1 cellular context compared by ENCODE assay signal in the genomic region with DNA sequence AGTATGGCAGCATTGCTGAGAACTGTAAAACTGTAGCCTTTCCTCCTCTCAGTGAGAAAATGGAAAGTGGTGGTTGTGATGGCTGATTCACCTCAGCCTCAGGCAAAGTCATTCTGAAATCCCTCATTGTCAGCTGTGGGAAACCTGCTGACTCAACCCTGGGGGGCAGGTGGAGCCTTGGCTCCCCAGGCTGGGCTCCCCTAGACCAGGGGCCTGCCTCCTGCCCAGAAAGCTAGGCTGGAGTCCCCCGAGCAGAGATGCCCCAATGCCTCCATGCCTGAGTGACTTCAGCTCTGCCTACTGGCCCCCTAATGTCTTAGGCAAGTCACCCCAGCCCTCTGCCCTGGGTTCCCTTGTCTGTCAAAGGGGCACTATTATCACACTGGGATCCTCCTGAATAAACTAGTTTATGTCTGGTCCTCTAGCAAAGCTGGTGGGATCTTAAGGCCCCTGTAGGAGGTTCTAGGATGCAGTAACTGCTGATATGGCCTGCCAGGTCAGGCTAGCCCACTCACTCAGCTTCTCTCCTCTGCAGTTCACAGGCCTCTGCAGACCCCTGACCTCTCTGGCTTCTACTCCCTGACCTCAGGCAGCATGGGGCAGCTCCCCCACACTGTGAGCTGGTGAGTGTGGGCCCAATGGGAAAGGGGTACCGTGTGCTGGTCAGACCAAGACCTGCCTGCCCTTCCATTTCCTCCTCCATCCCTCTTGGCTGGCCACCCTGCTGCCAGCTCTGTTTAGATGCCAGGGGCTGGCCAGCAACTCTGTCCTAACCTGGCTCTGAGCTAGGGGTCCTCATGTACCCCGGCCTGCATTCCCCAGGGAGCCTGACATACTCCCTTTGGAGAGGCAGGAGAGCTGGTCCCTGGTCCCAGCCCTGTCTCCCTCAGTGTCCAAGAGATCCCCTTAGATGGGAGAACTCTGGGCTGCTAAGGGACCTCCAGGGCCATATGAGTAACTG.
TF ChIP-seq lines count a peak whose summit lies in the region.

No MANE protein-coding gene starts in this region.

TF ChIP-seq in SK-N-SH treated with all-trans-retinoic acid at 6 μM for 48 hours, 23 proteins besides CTCF, POLR2A, EP300 and RAD21 (continued from another document):
- TF ChIP-seq, protein P1, sequence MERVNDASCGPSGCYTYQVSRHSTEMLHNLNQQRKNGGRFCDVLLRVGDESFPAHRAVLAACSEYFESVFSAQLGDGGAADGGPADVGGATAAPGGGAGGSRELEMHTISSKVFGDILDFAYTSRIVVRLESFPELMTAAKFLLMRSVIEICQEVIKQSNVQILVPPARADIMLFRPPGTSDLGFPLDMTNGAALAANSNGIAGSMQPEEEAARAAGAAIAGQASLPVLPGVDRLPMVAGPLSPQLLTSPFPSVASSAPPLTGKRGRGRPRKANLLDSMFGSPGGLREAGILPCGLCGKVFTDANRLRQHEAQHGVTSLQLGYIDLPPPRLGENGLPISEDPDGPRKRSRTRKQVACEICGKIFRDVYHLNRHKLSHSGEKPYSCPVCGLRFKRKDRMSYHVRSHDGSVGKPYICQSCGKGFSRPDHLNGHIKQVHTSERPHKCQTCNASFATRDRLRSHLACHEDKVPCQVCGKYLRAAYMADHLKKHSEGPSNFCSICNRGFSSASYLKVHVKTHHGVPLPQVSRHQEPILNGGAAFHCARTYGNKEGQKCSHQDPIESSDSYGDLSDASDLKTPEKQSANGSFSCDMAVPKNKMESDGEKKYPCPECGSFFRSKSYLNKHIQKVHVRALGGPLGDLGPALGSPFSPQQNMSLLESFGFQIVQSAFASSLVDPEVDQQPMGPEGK (CRISPR knock-in tag; IDR thresholded peaks at IDR 0.05; ENCODE audit: borderline replicate concordance), result no peak
- TF ChIP-seq ZNF565 (CRISPR knock-in tag; conservative IDR thresholded peaks at IDR 0.05; ENCODE audit: low read depth), result no peak
- no peak for TF ChIP-seq ZFP3 (CRISPR knock-in tag; IDR thresholded peaks at IDR 0.05)
- no peak for TF ChIP-seq OSR1 (CRISPR knock-in tag; IDR thresholded peaks at IDR 0.05)
- TF ChIP-seq TOX (CRISPR knock-in tag; IDR thresholded peaks at IDR 0.05; ENCODE audit: borderline replicate concordance), result no peak
- TF ChIP-seq SNAI2 (CRISPR knock-in tag; IDR thresholded peaks at IDR 0.05), result no peak
